ENCODE assay signal across 25 cellular contexts in genomic region chr7:151373599-151373998, GRCh38. TPM values are rescaled to one million over a fixed set of nuclear protein-coding genes. Genes with fewer than 3 reads are reported as not detected.
DNase-seq lines count a peak whose midpoint lies in the region; ATAC-seq and TF ChIP-seq lines count a peak whose summit lies in the region.
"Had no signal": no experiment of that assay in that cellular context is flagged by ENCODE, and none has a peak within 500 bp of the region (broad histone marks: within the 10 kb centered on the region; RNA-seq: fewer than 3 reads in every experiment).

No MANE protein-coding gene starts in this region.

- H3K14ac ChIP-seq in neuronal stem cell (ENCODE audit: low read length) = no peak overlapping the region

- no peak overlapping the region for H3K27ac ChIP-seq in neuronal stem cell (replicated peaks; ENCODE audit: low read length)
- no peak overlapping the region for H3K27ac ChIP-seq in suprapubic skin
- H3K27ac ChIP-seq in caudate nucleus (ENCODE audit: low read depth, low read length) = no peak overlapping the region
- H3K27ac ChIP-seq: HL-60, PC-9, SJSA1 had no signal

- H3K4me2 ChIP-seq in neuronal stem cell (ENCODE audit: insufficient read depth, low read length, poor library complexity, severe bottlenecking) = no peak overlapping the region
- H3K4me2 ChIP-seq: PC-9 had no signal

- H2BK120ac ChIP-seq in neuronal stem cell (ENCODE audit: low read depth, low read length) = no peak overlapping the region

- DNase-seq in natural killer cell treated with Interleukin-12 subunit alpha and Interleukin-12 subunit beta and Interleukin-15 and Interleukin-18, amount 100 ng/mL, for 72 hours (ENCODE audit: low spot score) = peak; percentile 22
- DNase-seq in natural killer cell = no peak
- peak; percentile 65 for DNase-seq in chondrocyte (ENCODE audit: low spot score)
- DNase-seq in neuronal stem cell (ENCODE audit: low spot score) = no peak
- peak; percentile 46 to 68 for DNase-seq in suprapubic skin (ENCODE audit: low spot score in 2 of 2)
- no peak for DNase-seq in OCI-M1 (lab: John Stamatoyannopoulos, UW)
- DNase-seq in caudate nucleus (lab: John Stamatoyannopoulos, UW) = no peak
- DNase-seq: C1 segment of cervical spinal cord; Caco-2; CD8-positive, alpha-beta T cell; GOT3; HCEC 1CT; MV-4-11; NCI-H1105; NCI-H1436 treated with DMSO at 0.1 percent for 48 hours; NCI-H187 treated with DMSO at 0.1 percent for 48 hours; NCI-H446; NCI-H524 treated with DMSO at 0.1 percent for 48 hours; NCI-H774; PC-9; Right ventricle myocardium superior had no signal

- H4K8ac ChIP-seq in neuronal stem cell (ENCODE audit: low read depth, low read length) = no peak overlapping the region

- no peak overlapping the region for H3K18ac ChIP-seq in neuronal stem cell (ENCODE audit: low read length)

- no peak for TF ChIP-seq POLR2A in suprapubic skin (IDR thresholded peaks at IDR 0.05)

- peaks cover 2% of the 10 kb centered on the region for H3K79me1 ChIP-seq in neuronal stem cell (ENCODE audit: low read depth, low read length)

- WGBS in neuronal stem cell (ENCODE audit: extremely low coverage in 2 of 2, insufficient read length in 2 of 2, insufficient replicate concordance in 1 of 2), 2 donors = no CpG with 5 or more reads among the region's 13 CpGs
- WGBS in suprapubic skin = 71% methylated on average over 13 of the region's 13 CpGs

- no peak for TF ChIP-seq EP300 in suprapubic skin (IDR thresholded peaks at IDR 0.05)

- no peak overlapping the region for H2BK12ac ChIP-seq in neuronal stem cell (ENCODE audit: low read length)

- H2BK15ac ChIP-seq in neuronal stem cell (ENCODE audit: low read length) = no peak overlapping the region

- H3K4ac ChIP-seq in neuronal stem cell (ENCODE audit: low read length) = no peak overlapping the region

- peaks cover under 1 to 5% of the 10 kb centered on the region in 2 donors for H3K4me1 Mint-ChIP-seq in natural killer cell treated with Interleukin-12 subunit alpha and Interleukin-12 subunit beta and Interleukin-15 and Interleukin-18, amount 100 ng/mL, for 72 hours (ENCODE audit: low read depth in 2 of 2)
- H3K4me1 Mint-ChIP-seq in natural killer cell = peaks cover 5 to 10% of the 10 kb centered on the region in 2 donors
- peaks cover 5% of the 10 kb centered on the region for H3K4me1 Mint-ChIP-seq in chondrocyte (ENCODE audit: low read depth)

- no peaks in the 10 kb centered on the region for H3K27me3 ChIP-seq in neuronal stem cell (ENCODE audit: control insufficient read depth in 3 of 3, insufficient read depth in 3 of 3, low read depth in 1 of 3, low read length in 3 of 3)
- H3K27me3 ChIP-seq in suprapubic skin = no peaks in the 10 kb centered on the region
- H3K27me3 ChIP-seq: SJSA1 had no signal

- peaks cover 4% of the 10 kb centered on the region for H3K36me3 Mint-ChIP-seq in natural killer cell treated with Interleukin-12 subunit alpha and Interleukin-12 subunit beta and Interleukin-15 and Interleukin-18, amount 100 ng/mL, for 72 hours
- peaks cover 16% of the 10 kb centered on the region for H3K36me3 Mint-ChIP-seq in natural killer cell
- peaks cover 37% of the 10 kb centered on the region for H3K36me3 Mint-ChIP-seq in chondrocyte (ENCODE audit: low read depth)

- H3K27me3 Mint-ChIP-seq in natural killer cell treated with Interleukin-12 subunit alpha and Interleukin-12 subunit beta and Interleukin-15 and Interleukin-18, amount 100 ng/mL, for 72 hours = no peaks in the 10 kb centered on the region
- no peaks in the 10 kb centered on the region for H3K27me3 Mint-ChIP-seq in natural killer cell (ENCODE audit: low read depth in 2 of 2)
- H3K27me3 Mint-ChIP-seq in chondrocyte (ENCODE audit: low read depth) = no peaks in the 10 kb centered on the region

- peak overlapping the region; percentile 83 for H3K23ac ChIP-seq in neuronal stem cell (ENCODE audit: low read depth, low read length, poor library complexity)

- TF ChIP-seq CTCF in natural killer cell (IDR thresholded peaks at IDR 0.05) (no peak), chondrocyte (IDR thresholded peaks at IDR 0.05) (no peak), suprapubic skin (IDR thresholded peaks at IDR 0.05) (no peak)

- no peak overlapping the region for H2BK5ac ChIP-seq in neuronal stem cell (ENCODE audit: low read length)

- H3K36me3 ChIP-seq in neuronal stem cell (replicated peaks in 1 of 2; ENCODE audit: control insufficient read depth in 2 of 2, insufficient read depth in 2 of 2, low read length in 2 of 2) (peaks cover 38 to 70% of the 10 kb centered on the region in 2 donors), suprapubic skin (peaks cover 87% of the 10 kb centered on the region)

- no peak overlapping the region for H3K4me3 Mint-ChIP-seq in natural killer cell treated with Interleukin-12 subunit alpha and Interleukin-12 subunit beta and Interleukin-15 and Interleukin-18, amount 100 ng/mL, for 72 hours
- no peak overlapping the region for H3K4me3 Mint-ChIP-seq in natural killer cell
- no peak overlapping the region for H3K4me3 Mint-ChIP-seq in chondrocyte (ENCODE audit: unreplicated experiment)
- H3K4me3 Mint-ChIP-seq: CD8-positive, alpha-beta T cell had no signal

- H3K9me3 Mint-ChIP-seq in natural killer cell treated with Interleukin-12 subunit alpha and Interleukin-12 subunit beta and Interleukin-15 and Interleukin-18, amount 100 ng/mL, for 72 hours = no peaks in the 10 kb centered on the region
- H3K9me3 Mint-ChIP-seq in natural killer cell (no peaks in the 10 kb centered on the region), chondrocyte (ENCODE audit: low read depth) (no peaks in the 10 kb centered on the region)
- H3K9me3 Mint-ChIP-seq: CD8-positive, alpha-beta T cell had no signal

- no peak for ATAC-seq in natural killer cell treated with Interleukin-12 subunit alpha and Interleukin-12 subunit beta and Interleukin-15 and Interleukin-18, amount 100 ng/mL, for 72 hours
- no peak for ATAC-seq in natural killer cell
- no peak for ATAC-seq in GM21576 (IDR thresholded peaks at IDR 0.05; ENCODE audit: unreplicated experiment)
- ATAC-seq: CD8-positive, alpha-beta T cell had no signal

- no peak overlapping the region for H2AFZ ChIP-seq in neuronal stem cell (ENCODE audit: low read length)
- H2AFZ ChIP-seq: PC-9 had no signal

- intact Hi-C loops in natural killer cell (cut with micrococcal nuclease) = no loop called here

- H3K4me1 ChIP-seq in neuronal stem cell (ENCODE audit: control insufficient read depth in 2 of 2, insufficient read depth in 1 of 2, low read depth in 1 of 2, low read length in 2 of 2) = peaks cover 4 to 5% of the 10 kb centered on the region in 2 donors
- no peaks in the 10 kb centered on the region for H3K4me1 ChIP-seq in suprapubic skin
- H3K4me1 ChIP-seq: SJSA1 had no signal

- H4K91ac ChIP-seq in neuronal stem cell (ENCODE audit: low read depth, low read length, poor library complexity) = no peak overlapping the region

- H3K4me3 ChIP-seq in neuronal stem cell (ENCODE audit: low read length in 2 of 2) = no peak overlapping the region
- H3K4me3 ChIP-seq in suprapubic skin = no peak overlapping the region
- H3K4me3 ChIP-seq: PC-9, SJSA1 had no signal

- H3K9ac ChIP-seq in neuronal stem cell (ENCODE audit: low read depth, low read length, poor library complexity) = no peak overlapping the region

- no peak overlapping the region for H3K27ac Mint-ChIP-seq in natural killer cell treated with Interleukin-12 subunit alpha and Interleukin-12 subunit beta and Interleukin-15 and Interleukin-18, amount 100 ng/mL, for 72 hours
- H3K27ac Mint-ChIP-seq in natural killer cell = no peak overlapping the region
- H3K27ac Mint-ChIP-seq in chondrocyte (ENCODE audit: unreplicated experiment) = no peak overlapping the region
- H3K27ac Mint-ChIP-seq: CD8-positive, alpha-beta T cell had no signal

- H3K9me3 ChIP-seq in neuronal stem cell (replicated peaks in 1 of 2; ENCODE audit: control insufficient read depth in 2 of 2, insufficient read depth in 1 of 2, low read depth in 1 of 2, low read length in 2 of 2) (no peaks in the 10 kb centered on the region), suprapubic skin (no peaks in the 10 kb centered on the region)
- H3K9me3 ChIP-seq: Caco-2, SJSA1 had no signal

- H2AK5ac ChIP-seq in neuronal stem cell (ENCODE audit: low read depth, low read length) = no peak overlapping the region

RNA-seq across cellular contexts. Expression of gene NUB1, which starts 32.0 kb away (rescaled TPM):
- 10 to 100 TPM; 53.6 to 66.9 TPM for total RNA-seq in natural killer cell treated with Interleukin-12 subunit alpha and Interleukin-12 subunit beta and Interleukin-15 and Interleukin-18, amount 100 ng/mL, for 72 hours
- 100 to 1,000 TPM; 110 to 113 (median 111) TPM for total RNA-seq in natural killer cell
- 47.3 to 61.7 TPM (median 50.3 TPM) in 3 replicates for total RNA-seq in chondrocyte
- 74.1 TPM for polyA plus RNA-seq in neuronal stem cell (2013, experiment 1 of 2)
- polyA plus RNA-seq in neuronal stem cell (2013, experiment 2 of 2) = 73.2 TPM
- 10 to 100 TPM; 39.3 to 70.8 (median 41.7) TPM for total RNA-seq in suprapubic skin

RNA-seq across cellular contexts. Expression of gene WDR86, which starts 36.2 kb away (rescaled TPM):
- not detected for total RNA-seq in natural killer cell treated with Interleukin-12 subunit alpha and Interleukin-12 subunit beta and Interleukin-15 and Interleukin-18, amount 100 ng/mL, for 72 hours
- total RNA-seq in natural killer cell (1 to 10 TPM; 1.6 to 4.6 (median 2.1) TPM), chondrocyte (not detected in 3 replicates), suprapubic skin (1 to 10 TPM in 2 of 4 donors, under 1 TPM in 1, not detected in 1; 0.81 to 2.8 (median 1.4) TPM)
- polyA plus RNA-seq in neuronal stem cell (2013, experiment 1 of 2) = 20.7 TPM
- 20.8 TPM for polyA plus RNA-seq in neuronal stem cell (2013, experiment 2 of 2)
- total RNA-seq: RPMI7951 had no signal

Comparison
In these comparisons a context has a peak if more than half of its experiments do, and no peak if none do; other contexts are left out.
1. DNase-seq: peak in natural killer cell treated with Interleukin-12 subunit alpha and Interleukin-12 subunit beta and Interleukin-15 and Interleukin-18, amount 100 ng/mL, for 72 hours (single experiment), chondrocyte (single experiment) and suprapubic skin (2 of 2); none in natural killer cell (single experiment), neuronal stem cell (single experiment), OCI-M1 (single experiment) and caudate nucleus (0 of 61).